19 cellular contexts compared by ENCODE assay signal in genomic region chr1:200673952-200674823, GRCh38. TPM values are rescaled to one million over a fixed set of nuclear protein-coding genes. Genes with fewer than 3 reads are reported as not detected.
DNase-seq lines count a peak whose midpoint lies in the region; ATAC-seq and TF ChIP-seq lines count a peak whose summit lies in the region.
"Had no signal": no experiment of that assay in that cellular context is flagged by ENCODE, and none has a peak within 500 bp of the region (broad histone marks: within the 10 kb centered on the region; RNA-seq: fewer than 3 reads in every experiment).

No MANE protein-coding gene starts in this region.

- CTCF ChIA-PET in PC-3 (lab: Charles Lee): interaction anchor here (1.3 kb wide), 1 partner anchor 52 kb away, joined by 3 read pairs; no protein-coding TSS in a partner anchor

- H3K27me3 ChIP-seq in PC-3 (ENCODE audit: low read length): no peaks in the 10 kb centered on the region

- intact Hi-C loops in PC-3 (cut with micrococcal nuclease): no loop called here

- H3K36me3 Mint-ChIP-seq in activated naive CD8-positive, alpha-beta T cell treated with anti-CD3 and anti-CD28 coated beads for 36 hours: peaks cover 2% of the 10 kb centered on the region
- no peaks in the 10 kb centered on the region for H3K36me3 Mint-ChIP-seq in activated naive CD8-positive, alpha-beta T cell treated with anti-CD3 and anti-CD28 coated beads, Interleukin-2, amount 50 U/mL, for 24 hours (ENCODE audit: low read depth)
- no peaks in the 10 kb centered on the region for H3K36me3 Mint-ChIP-seq in type B pancreatic cell
- H3K36me3 Mint-ChIP-seq: immature natural killer cell, memory B cell had no signal

- H3K27me3 Mint-ChIP-seq in activated naive CD8-positive, alpha-beta T cell treated with anti-CD3 and anti-CD28 coated beads for 36 hours: no peaks in the 10 kb centered on the region
- H3K27me3 Mint-ChIP-seq in activated naive CD8-positive, alpha-beta T cell treated with anti-CD3 and anti-CD28 coated beads, Interleukin-2, amount 50 U/mL, for 24 hours: no peaks in the 10 kb centered on the region
- no peaks in the 10 kb centered on the region for H3K27me3 Mint-ChIP-seq in type B pancreatic cell
- H3K27me3 Mint-ChIP-seq: memory B cell had no signal

- peak overlapping the region; percentile 0; the same call in 1 of the 2 replicates for H2AFZ ChIP-seq in PC-3 (ENCODE audit: low read length)

- no peak for TF ChIP-seq CTCF in PC-3 (conservative IDR thresholded peaks at IDR 0.05; ENCODE audit: low read depth, low read length)
- no peak for TF ChIP-seq CTCF in fibroblast of pulmonary artery (IDR thresholded peaks at IDR 0.05; ENCODE audit: low read length, missing control alignments)
- no peak for TF ChIP-seq CTCF in type B pancreatic cell (conservative IDR thresholded peaks at IDR 0.05)

- H3K9ac ChIP-seq in PC-3 (ENCODE audit: low read length): no peak overlapping the region
- H3K9ac ChIP-seq: SK-N-SH had no signal

- H3K4me3 ChIP-seq in PC-3 (ENCODE audit: low read length) (no peak overlapping the region), fibroblast of pulmonary artery (replicated peaks; ENCODE audit: low read depth, low read length) (no peak overlapping the region)

- no TSS peak for BruUV-seq in PC-3 (replicated peaks; lab: Mats Ljungman, UMichigan)

- 0 out of 2 replicates have a peak overlapping the region, but pooled peaks have one; percentile 5 for H3K27ac ChIP-seq in PC-3 (ENCODE audit: low read length)

- H3K9me2 ChIP-seq in PC-3 (replicated peaks; ENCODE audit: low read length): no peaks in the 10 kb centered on the region
- H3K9me2 ChIP-seq: SK-N-SH had no signal

- no peaks in the 10 kb centered on the region for H4K20me1 ChIP-seq in PC-3 (ENCODE audit: low read length)

- no peaks in the 10 kb centered on the region for H3F3A ChIP-seq in PC-3 (ENCODE audit: low read length, unreplicated experiment)

- peaks cover 22% of the 10 kb centered on the region for H3K4me1 Mint-ChIP-seq in activated naive CD8-positive, alpha-beta T cell treated with anti-CD3 and anti-CD28 coated beads for 36 hours
- H3K4me1 Mint-ChIP-seq in activated naive CD8-positive, alpha-beta T cell treated with anti-CD3 and anti-CD28 coated beads, Interleukin-2, amount 50 U/mL, for 24 hours: peaks cover 21% of the 10 kb centered on the region
- H3K4me1 Mint-ChIP-seq in type B pancreatic cell (ENCODE audit: unreplicated experiment): peaks cover 20% of the 10 kb centered on the region

- no peak for ATAC-seq in activated naive CD8-positive, alpha-beta T cell treated with anti-CD3 and anti-CD28 coated beads, Interleukin-2, amount 50 U/mL, for 24 hours
- ATAC-seq in PC-3 (no peak), GM21576 (IDR thresholded peaks at IDR 0.05; ENCODE audit: unreplicated experiment) (no peak)

- H3K4me3 Mint-ChIP-seq in activated naive CD8-positive, alpha-beta T cell treated with anti-CD3 and anti-CD28 coated beads for 36 hours: no peak overlapping the region
- H3K4me3 Mint-ChIP-seq in activated naive CD8-positive, alpha-beta T cell treated with anti-CD3 and anti-CD28 coated beads, Interleukin-2, amount 50 U/mL, for 24 hours: no peak overlapping the region
- peak overlapping the region; percentile 53 for H3K4me3 Mint-ChIP-seq in type B pancreatic cell
- H3K4me3 Mint-ChIP-seq: immature natural killer cell, memory B cell, nephron progenitor cell had no signal

- POLR2A ChIA-PET in PC-3 (lab: Charles Lee; ENCODE audit: unreplicated experiment): interaction anchor here (0.5 kb wide), 1 partner anchor 124 kb away, joined by 3 read pairs; no protein-coding TSS in a partner anchor

- no peaks in the 10 kb centered on the region for H3K79me2 ChIP-seq in PC-3 (ENCODE audit: low read length)

- 0 out of 2 replicates have a peak overlapping the region, but pooled peaks have one; percentile 3 for H3K4me2 ChIP-seq in PC-3 (ENCODE audit: low read length)
- H3K4me2 ChIP-seq: SK-N-SH had no signal

- peaks cover 25% of the 10 kb centered on the region for H3K4me1 ChIP-seq in PC-3 (ENCODE audit: insufficient read depth, low read length)

- H3K9me3 ChIP-seq in PC-3 (ENCODE audit: low read length): no peaks in the 10 kb centered on the region
- H3K9me3 ChIP-seq: Caco-2, SK-N-SH had no signal

- TF ChIP-seq POLR2A in erythroblast (IDR thresholded peaks at IDR 0.05; ENCODE audit: low read length): no peak

- no peaks in the 10 kb centered on the region for H3K36me3 ChIP-seq in PC-3 (ENCODE audit: low read depth, low read length)

- H3K9me3 Mint-ChIP-seq in activated naive CD8-positive, alpha-beta T cell treated with anti-CD3 and anti-CD28 coated beads for 36 hours: no peaks in the 10 kb centered on the region
- no peaks in the 10 kb centered on the region for H3K9me3 Mint-ChIP-seq in activated naive CD8-positive, alpha-beta T cell treated with anti-CD3 and anti-CD28 coated beads, Interleukin-2, amount 50 U/mL, for 24 hours
- H3K9me3 Mint-ChIP-seq in type B pancreatic cell: no peaks in the 10 kb centered on the region
- H3K9me3 Mint-ChIP-seq: immature natural killer cell, memory B cell, nephron progenitor cell had no signal

- DNase-seq in activated naive CD8-positive, alpha-beta T cell treated with anti-CD3 and anti-CD28 coated beads for 36 hours: no peak
- DNase-seq in activated naive CD8-positive, alpha-beta T cell treated with anti-CD3 and anti-CD28 coated beads, Interleukin-2, amount 50 U/mL, for 24 hours: no peak
- DNase-seq in PC-3 (peak; percentile 66), fibroblast of pulmonary artery (ENCODE audit: low read depth) (peak; percentile 53), type B pancreatic cell (ENCODE audit: extremely low spot score, unreplicated experiment) (no peak), SHP77 treated with DMSO at 0.1 percent for 48 hours (lab: John Stamatoyannopoulos, UW) (no peak), erythroblast (lab: John Stamatoyannopoulos, UW) (no peak)
- DNase-seq: activated CD4-positive, alpha-beta T cell treated with anti-CD3 and anti-CD28 coated beads, Interleukin-2, amount 50 U/mL, for 1 hour; amygdala; Caco-2; GF-D8; immature natural killer cell; Kasumi-1; NCI-H1436 treated with DMSO at 0.1 percent for 48 hours; NCI-H446 treated with DMSO at 0.1 percent for 48 hours; nephron progenitor cell; SK-N-SH had no signal

- H3K27ac Mint-ChIP-seq in activated naive CD8-positive, alpha-beta T cell treated with anti-CD3 and anti-CD28 coated beads for 36 hours: peak overlapping the region; percentile 27
- no peak overlapping the region for H3K27ac Mint-ChIP-seq in activated naive CD8-positive, alpha-beta T cell treated with anti-CD3 and anti-CD28 coated beads, Interleukin-2, amount 50 U/mL, for 24 hours
- H3K27ac Mint-ChIP-seq in type B pancreatic cell: peak overlapping the region; percentile 60
- H3K27ac Mint-ChIP-seq: immature natural killer cell, memory B cell had no signal

RNA-seq across cellular contexts. Expression of gene DDX59, which starts 4.5 kb away (rescaled TPM):
- total RNA-seq in activated naive CD8-positive, alpha-beta T cell treated with anti-CD3 and anti-CD28 coated beads for 36 hours: 10 to 100 TPM; 18.3 to 19.2 TPM
- 24.6 and 29.4 TPM in 2 replicates for total RNA-seq in PC-3 (2014; rRNA removed)
- total RNA-seq in type B pancreatic cell (ENCODE audit: low replicate concordance): 17.1 and 19.0 TPM in 2 replicates

RNA-seq across cellular contexts. Expression of gene KIF14, which starts 53.6 kb away (rescaled TPM):
- 10 to 100 TPM; 17.4 to 17.8 TPM for total RNA-seq in activated naive CD8-positive, alpha-beta T cell treated with anti-CD3 and anti-CD28 coated beads for 36 hours
- total RNA-seq in PC-3 (2014; rRNA removed) (23.6 and 23.7 TPM in 2 replicates), type B pancreatic cell (ENCODE audit: low replicate concordance) (3.8 and 12.8 TPM in 2 replicates)

Comparison
In these comparisons a context has a peak if more than half of its experiments do, and no peak if none do; other contexts are left out.
1. DNase-seq: peak in PC-3 (single experiment) and fibroblast of pulmonary artery (single experiment); none in activated naive CD8-positive, alpha-beta T cell treated with anti-CD3 and anti-CD28 coated beads for 36 hours (single experiment), activated naive CD8-positive, alpha-beta T cell treated with anti-CD3 and anti-CD28 coated beads, Interleukin-2, amount 50 U/mL, for 24 hours (single experiment), type B pancreatic cell (single experiment), SHP77 treated with DMSO at 0.1 percent for 48 hours (single experiment) and erythroblast (0 of 2).